ENCODE assay signal across 8 cellular contexts in genomic region chrX:118847676-118848075, GRCh38. TPM values are rescaled to one million over a fixed set of nuclear protein-coding genes. Genes with fewer than 3 reads are reported as not detected.
DNase-seq lines count a peak whose midpoint lies in the region; ATAC-seq and TF ChIP-seq lines count a peak whose summit lies in the region.

No MANE protein-coding gene starts in this region.

- H3K27me3 Mint-ChIP-seq in HFFc6 (ENCODE audit: insufficient read depth) = peaks cover 5% of the 10 kb centered on the region; the same call in 1 of the 2 replicates
- H3K27me3 Mint-ChIP-seq in activated naive CD8-positive, alpha-beta T cell treated with anti-CD3 and anti-CD28 coated beads for 36 hours = peaks cover 3% of the 10 kb centered on the region

- no peak overlapping the region for H3K9ac ChIP-seq in liver (ENCODE audit: low read depth in 1 of 2, low read length in 2 of 2)

- no peaks in the 10 kb centered on the region for H3K9me3 Mint-ChIP-seq in HFFc6
- H3K9me3 Mint-ChIP-seq in activated naive CD8-positive, alpha-beta T cell treated with anti-CD3 and anti-CD28 coated beads for 36 hours = no peaks in the 10 kb centered on the region

- no peak overlapping the region for H3K4me3 Mint-ChIP-seq in HFFc6
- no peak overlapping the region for H3K4me3 Mint-ChIP-seq in activated naive CD8-positive, alpha-beta T cell treated with anti-CD3 and anti-CD28 coated beads for 36 hours

- H3K9me3 ChIP-seq in liver (ENCODE audit: control insufficient read depth in 4 of 4, low read length in 3 of 4) = no peaks in the 10 kb centered on the region

- no peak for ATAC-seq in HG02885 (IDR thresholded peaks at IDR 0.05; ENCODE audit: poor library complexity, unreplicated experiment)

- peak; percentile 78 for TF ChIP-seq CTCF in HFFc6 (IDR thresholded peaks at IDR 0.05)
- peak; percentile 63 for TF ChIP-seq CTCF in liver (IDR thresholded peaks at IDR 0.05; ENCODE audit: low read depth, low read length, missing input control)

- no peak overlapping the region for H3K27ac ChIP-seq in liver (ENCODE audit: low read depth in 1 of 2, low read length in 2 of 2)

- in situ Hi-C loops in Caki2 (cut with HindIII; ENCODE audit: low pct_unique_long_range_greater_than_20kb, low sequenced_read_pairs) = no loop called here

- peak; percentile 85 to 90 for TF ChIP-seq RAD21 in liver (IDR thresholded peaks at IDR 0.05)

- no peak overlapping the region for H3K4me3 ChIP-seq in liver (ENCODE audit: low read depth in 1 of 3, low read length in 3 of 3)

- no peaks in the 10 kb centered on the region for H3K4me1 Mint-ChIP-seq in HFFc6 (ENCODE audit: low read depth)
- H3K4me1 Mint-ChIP-seq in activated naive CD8-positive, alpha-beta T cell treated with anti-CD3 and anti-CD28 coated beads for 36 hours = no peaks in the 10 kb centered on the region

- 11% methylated on average over 1 of the region's 1 CpG for WGBS in liver

- no peaks in the 10 kb centered on the region for H3K36me3 Mint-ChIP-seq in HFFc6 (ENCODE audit: low read depth)
- H3K36me3 Mint-ChIP-seq in activated naive CD8-positive, alpha-beta T cell treated with anti-CD3 and anti-CD28 coated beads for 36 hours = no peaks in the 10 kb centered on the region

- no peaks in the 10 kb centered on the region for H3K4me1 ChIP-seq in liver (ENCODE audit: control insufficient read depth in 4 of 4, insufficient read depth in 4 of 4, low read length in 3 of 4)

- H3K27me3 ChIP-seq in liver (ENCODE audit: control insufficient read depth in 4 of 4, insufficient read depth in 4 of 4, low read length in 3 of 4) = no peaks in the 10 kb centered on the region

- no peaks in the 10 kb centered on the region for H3K36me3 ChIP-seq in liver (ENCODE audit: control insufficient read depth in 4 of 4, insufficient read depth in 3 of 4, low read depth in 1 of 4, low read length in 3 of 4)

- no peak overlapping the region for H3K27ac Mint-ChIP-seq in HFFc6
- H3K27ac Mint-ChIP-seq in activated naive CD8-positive, alpha-beta T cell treated with anti-CD3 and anti-CD28 coated beads for 36 hours = no peak overlapping the region

- DNase-seq in Caki2 (ENCODE audit: low read depth) (peak; percentile 46), HFFc6 (peak; percentile 30), NCI-H774 (lab: John Stamatoyannopoulos, UW) (peak; percentile 52), cerebellar cortex (ENCODE audit: low spot score) (peak; percentile 82), activated gamma-delta T cell (lab: John Stamatoyannopoulos, UW) (no peak)
- no peak for DNase-seq in activated naive CD8-positive, alpha-beta T cell treated with anti-CD3 and anti-CD28 coated beads for 36 hours

TF ChIP-seq in liver, 16 proteins besides CTCF, POLR2A, EP300 and RAD21:
- TF ChIP-seq FOXA1 (IDR thresholded peaks at IDR 0.05) (no peak), YY1 (IDR thresholded peaks at IDR 0.05) (no peak), REST (IDR thresholded peaks at IDR 0.05) (no peak), HNF4A (conservative IDR thresholded peaks at IDR 0.05) (no peak), SP1 (IDR thresholded peaks at IDR 0.05) (no peak), MAX (IDR thresholded peaks at IDR 0.05) (no peak), JUND (IDR thresholded peaks at IDR 0.05) (no peak), NR2F2 (IDR thresholded peaks at IDR 0.05) (no peak), ZBTB33 (IDR thresholded peaks at IDR 0.05) (no peak), EGR1 (IDR thresholded peaks at IDR 0.05; ENCODE audit: low read depth in 2 of 2) (no peak), FOXA2 (IDR thresholded peaks at IDR 0.05) (no peak), GABPA (IDR thresholded peaks at IDR 0.05 in 1 of 2, conservative IDR thresholded peaks at IDR 0.05 in 1 of 2) (no peak)

RNA-seq across cellular contexts. Expression of gene ZCCHC12, which starts 24.1 kb away (rescaled TPM):
- total RNA-seq in Caki2 (2014; rRNA removed; shearing (Covaris generic); ENCODE audit: low replicate concordance) = not detected in 2 replicates
- total RNA-seq in HFFc6 (2021; fragmentation: NEBNext Ultra II Directional; extraction: Animal tissue kit (Norgen Biotek cat#: 25700)) = not detected
- not detected for total RNA-seq in liver
- polyA plus RNA-seq in liver = not detected
- under 1 TPM in 1 of 2 experiments, not detected in 1; 0.16 TPM for total RNA-seq in activated naive CD8-positive, alpha-beta T cell treated with anti-CD3 and anti-CD28 coated beads for 36 hours

Comparison
In these comparisons a context has a peak if more than half of its experiments do, and no peak if none do; other contexts are left out.
1. DNase-seq: peak in Caki2 (single experiment), HFFc6 (single experiment), NCI-H774 (single experiment) and cerebellar cortex (single experiment); none in activated gamma-delta T cell (single experiment) and activated naive CD8-positive, alpha-beta T cell treated with anti-CD3 and anti-CD28 coated beads for 36 hours (single experiment).